Comparison of ENCODE assay signal across 9 cellular contexts in genomic region chr3:28242519-28242918, GRCh38. TPM values are rescaled to one million over a fixed set of nuclear protein-coding genes. Genes with fewer than 3 reads are reported as not detected.
A peak's percentile ranks its signal among the peaks of the same experiment; 100 is the strongest.
DNase-seq lines count a peak whose midpoint lies in the region; ATAC-seq, FAIRE-seq and TF ChIP-seq lines count a peak whose summit lies in the region.
"Had no signal": no experiment of that assay in that cellular context is flagged by ENCODE, and none has a peak within 500 bp of the region (broad histone marks: within the 10 kb centered on the region; RNA-seq: fewer than 3 reads in every experiment).

No MANE protein-coding gene starts in this region.

- H3K4me2 ChIP-seq in fibroblast of lung (ENCODE audit: extremely low read depth, insufficient read depth, low read length), result peak overlapping the region; percentile 92

- TF ChIP-seq CTCF in GM12864 (IDR thresholded peaks at IDR 0.05; ENCODE audit: low read depth, low read length, missing control alignments), result no peak
- no peak for TF ChIP-seq CTCF in fibroblast of lung (conservative IDR thresholded peaks at IDR 0.05 in 1 of 2, IDR thresholded peaks at IDR 0.05 in 1 of 2; ENCODE audit: low read depth in 1 of 2, low read length in 2 of 2)
- no peak for TF ChIP-seq CTCF in gastrocnemius medialis (IDR thresholded peaks at IDR 0.05 in 4 of 5, conservative IDR thresholded peaks at IDR 0.05 in 1 of 5)

- H3K9ac ChIP-seq in fibroblast of lung (ENCODE audit: insufficient read depth, low read length), result peak overlapping the region; percentile 85

- H3K4me1 ChIP-seq in SJCRH30 (peaks cover 8% of the 10 kb centered on the region), fibroblast of lung (ENCODE audit: control insufficient read depth, extremely low read depth, insufficient read depth, low read length) (peaks cover 3% of the 10 kb centered on the region), gastrocnemius medialis (peaks cover 14 to 16% of the 10 kb centered on the region in 2 donors)

- TF ChIP-seq POLR2A in gastrocnemius medialis (IDR thresholded peaks at IDR 0.05), result no peak
- no peak for TF ChIP-seq POLR2A in H54 (IDR thresholded peaks at IDR 0.05; ENCODE audit: low read depth, low read length)

- H3K27me3 ChIP-seq in SJCRH30 (no peaks in the 10 kb centered on the region), fibroblast of lung (ENCODE audit: control insufficient read depth, insufficient read depth, low read length) (no peaks in the 10 kb centered on the region), gastrocnemius medialis (no peaks in the 10 kb centered on the region)

- no peaks in the 10 kb centered on the region for H3K36me3 ChIP-seq in SJCRH30
- H3K36me3 ChIP-seq in fibroblast of lung (ENCODE audit: control insufficient read depth, insufficient read depth, low read length), result no peaks in the 10 kb centered on the region
- H3K36me3 ChIP-seq in gastrocnemius medialis, result no peaks in the 10 kb centered on the region

- intact Hi-C loops in gastrocnemius medialis (cut with DNase I; ENCODE audit: low total_unique reads), result no loop called here

- ATAC-seq in gastrocnemius medialis, result no peak

- in situ Hi-C loops in gastrocnemius medialis (cut with MboI; ENCODE audit: low sequenced_read_pairs in 4 of 4), result loop anchor here in 1 of 4 donors (25.0 kb wide), 1 partner anchor 755 kb away; the partner anchor contains the start of gene SLC4A7

- no peak overlapping the region for H2AFZ ChIP-seq in fibroblast of lung (ENCODE audit: low read length)

- H3K9me3 ChIP-seq in SJCRH30 (replicated peaks) (no peaks in the 10 kb centered on the region), fibroblast of lung (ENCODE audit: control insufficient read depth, insufficient read depth, low read depth, low read length) (no peaks in the 10 kb centered on the region), gastrocnemius medialis (no peaks in the 10 kb centered on the region)

- no peak for DNase-seq in GM12864 (ENCODE audit: low read depth)
- no peak for DNase-seq in SJCRH30
- DNase-seq in fibroblast of lung (ENCODE audit: low read depth in 2 of 2), result no peak
- no peak for DNase-seq in gastrocnemius medialis
- no peak for DNase-seq in pons (ENCODE audit: low spot score)
- DNase-seq in H54 (ENCODE audit: insufficient read length, low spot score), result no peak
- no peak for DNase-seq in GOT3 (lab: John Stamatoyannopoulos, UW)
- no peak for DNase-seq in LoVo (ENCODE audit: low spot score)
- DNase-seq: KG1 had no signal

- no peak overlapping the region; the same call in 1 of the 2 replicates for H3K27ac ChIP-seq in SJCRH30
- no peak overlapping the region for H3K27ac ChIP-seq in fibroblast of lung (ENCODE audit: insufficient read depth, low read length)
- no peak overlapping the region for H3K27ac ChIP-seq in gastrocnemius medialis

- H3K4me3 ChIP-seq in GM12864 (ENCODE audit: low read depth, low read length) (peak overlapping the region; percentile 75), SJCRH30 (peak overlapping the region; percentile 82), fibroblast of lung (replicated peaks in 1 of 4; ENCODE audit: control extremely low read depth in 1 of 4, insufficient read depth in 1 of 4, low read depth in 3 of 4, low read length in 4 of 4) (peak overlapping the region; percentile 93 to 97 (median 94)), gastrocnemius medialis (peak overlapping the region; percentile 87 to 99 (median 95))

- peaks cover 20% of the 10 kb centered on the region for H3K79me2 ChIP-seq in fibroblast of lung (ENCODE audit: control insufficient read depth, insufficient read depth, low read length)

- H4K20me1 ChIP-seq in fibroblast of lung (ENCODE audit: control insufficient read depth, extremely low read depth, insufficient read depth, low read length), result no peaks in the 10 kb centered on the region

- no peak for FAIRE-seq in H54 (lab: Jason Lieb, UNC)

RNA-seq across cellular contexts. Expression of gene CMC1, which starts 1.1 kb away (rescaled TPM):
- total RNA-seq in SJCRH30 (2014; rRNA removed; shearing (Covaris generic)), result 22.6 and 26.6 TPM in 2 replicates
- 5.4 and 5.6 TPM in 2 replicates for total RNA-seq in fibroblast of lung
- 23.3 and 26.7 TPM in 2 replicates for polyA plus RNA-seq in fibroblast of lung
- 25.1 and 26.0 TPM in 2 replicates for polyA plus RNA-seq in fibroblast of lung (2012)
- polyA minus RNA-seq in fibroblast of lung (ENCODE audit: low replicate concordance), result 0.59 TPM in 1 of 2 replicates, not detected in the other
- total RNA-seq in gastrocnemius medialis, result 10 to 100 TPM in 3 of 4 donors, 1 to 10 TPM in 1; 2.7 to 27.6 (median 18.4) TPM
